ENCODE assay signal across 22 cellular contexts in genomic region chr15:69206079-69206478, GRCh38.
"Had no signal": no experiment of that assay in that cellular context is flagged by ENCODE, and none has a peak within 500 bp of the region (broad histone marks: within the 10 kb centered on the region; RNA-seq: fewer than 3 reads in every experiment).

No MANE protein-coding gene starts in this region.

- H3K4me2 ChIP-seq: KMS-11 had no signal

- H3K9me3 ChIP-seq: SJSA1 had no signal

- FAIRE-seq: K562, RCC 7860 had no signal

- ATAC-seq: K562 had no signal

- H3K4me3 ChIP-seq: K562, SJSA1, SK-N-MC had no signal

- H3K27ac ChIP-seq: KMS-11, SJSA1, SK-N-MC had no signal

- DNase-seq: Kasumi-1, MM.1S, NCI-H1092 treated with DMSO at 0.1 percent for 48 hours, NCI-H1436, NCI-H187, NCI-H2029, NCI-H2081 treated with DMSO at 0.1 percent for 48 hours, NCI-H2171, NCI-H226, NCI-H446, NCI-H510A, NCI-H524 treated with DMSO at 0.1 percent for 48 hours, NCI-H69, NCI-H774, Right ventricle myocardium superior, RPMI8226, SIG-M5 had no signal

- H3K4me1 ChIP-seq: SJSA1 had no signal
